ENCODE assay signal across 9 cellular contexts in genomic region chr12:75635606-75636444, GRCh38.
DNase-seq lines count a peak whose midpoint lies in the region; ATAC-seq, FAIRE-seq and TF ChIP-seq lines count a peak whose summit lies in the region.
"Had no signal": no experiment of that assay in that cellular context is flagged by ENCODE, and none has a peak within 500 bp of the region (broad histone marks: within the 10 kb centered on the region; RNA-seq: fewer than 3 reads in every experiment).

No MANE protein-coding gene starts in this region.

- peak overlapping the region; percentile 14; the same call in 1 of the 2 replicates for H3K4me2 ChIP-seq in HepG2 (ENCODE audit: low read depth, low read length)
- H3K4me2 ChIP-seq in IMR-90 (ENCODE audit: low read depth, low read length), result peak overlapping the region; percentile 58; the same call in 1 of the 2 replicates
- H3K4me2 ChIP-seq in K562 (ENCODE audit: insufficient read depth, low read length), result no peak overlapping the region

- TF ChIP-seq CTCF in HepG2 (CRISPR knock-in tag; IDR thresholded peaks at IDR 0.05) (no peak), right lobe of liver (IDR thresholded peaks at IDR 0.05) (no peak), IMR-90 (conservative IDR thresholded peaks at IDR 0.05; ENCODE audit: low read depth, low read length) (no peak), K562 (IDR thresholded peaks at IDR 0.05 in 2 of 3, conservative IDR thresholded peaks at IDR 0.05 in 1 of 3; ENCODE audit: insufficient read depth in 2 of 3, low read depth in 1 of 3, low read length in 3 of 3) (no peak), spleen (IDR thresholded peaks at IDR 0.05 in 8 of 11, conservative IDR thresholded peaks at IDR 0.05 in 3 of 11) (no peak)

- no peak overlapping the region for H3K4me3 Mint-ChIP-seq in stimulated activated naive B cell treated with anti-CD40 and anti-IgM and Interleukin-4, amounts not matched to agents 10 μg/mL and 1 μg/mL and 100 μg/mL, for 72 hours

- peak overlapping the region; percentile 41; the same call in 1 of the 2 replicates for H3K14ac ChIP-seq in IMR-90 (replicated peaks; ENCODE audit: low read depth, low read length)

- no peaks in the 10 kb centered on the region for H3K27me3 ChIP-seq in HepG2 (ENCODE audit: control insufficient read depth in 1 of 2, insufficient read depth in 2 of 2, low read length in 2 of 2)
- no peaks in the 10 kb centered on the region for H3K27me3 ChIP-seq in right lobe of liver
- no peaks in the 10 kb centered on the region for H3K27me3 ChIP-seq in IMR-90 (ENCODE audit: control insufficient read depth, insufficient read depth, low read length)
- no peaks in the 10 kb centered on the region for H3K27me3 ChIP-seq in K562 (ENCODE audit: control insufficient read depth in 2 of 2, insufficient read depth in 2 of 2, low read length in 2 of 2)
- no peaks in the 10 kb centered on the region for H3K27me3 ChIP-seq in spleen (replicated peaks in 1 of 7)

- BruUV-seq in HepG2 (replicated peaks; lab: Mats Ljungman, UMichigan) (no TSS peak), IMR-90 (replicated peaks; lab: Mats Ljungman, UMichigan) (no TSS peak), K562 (replicated peaks; lab: Mats Ljungman, UMichigan) (no TSS peak)

- no peaks in the 10 kb centered on the region for H4K20me1 ChIP-seq in HepG2 (ENCODE audit: insufficient read depth, low read length)
- no peaks in the 10 kb centered on the region for H4K20me1 ChIP-seq in IMR-90 (ENCODE audit: insufficient read depth, low read length)
- H4K20me1 ChIP-seq in K562 (replicated peaks; ENCODE audit: control insufficient read depth, insufficient read depth, low read length), result no peaks in the 10 kb centered on the region

- H3K79me2 ChIP-seq in HepG2 (ENCODE audit: insufficient read depth, low read length) (no peaks in the 10 kb centered on the region), K562 (ENCODE audit: control insufficient read depth, insufficient read depth, low read length) (no peaks in the 10 kb centered on the region)

- H3K4me1 ChIP-seq in HepG2 (ENCODE audit: insufficient read depth, low read length) (peaks cover 57% of the 10 kb centered on the region), right lobe of liver (no peaks in the 10 kb centered on the region), IMR-90 (ENCODE audit: control insufficient read depth, insufficient read depth, low read length) (peaks cover 4% of the 10 kb centered on the region), K562 (replicated peaks in 1 of 2; ENCODE audit: control insufficient read depth in 2 of 2, insufficient read depth in 2 of 2, low read length in 2 of 2) (peaks cover 0 to 14% of the 10 kb centered on the region in 2 experiments; a peak in 3 of 5 replicates), spleen (peaks cover 0 to 5% (median under 1%) of the 10 kb centered on the region in 6 donors)

- in situ Hi-C loops in HepG2 (cut with HindIII; ENCODE audit: extremely low pct_ligation_motif_present, low pct_unique_long_range_greater_than_20kb), result no loop called here
- in situ Hi-C loops in IMR-90 (cut with MboI; ENCODE audit: low sequenced_read_pairs), result no loop called here
- in situ Hi-C loops in K562 (cut with MboI), result no loop called here

- H3K9me3 ChIP-seq in HepG2 (ENCODE audit: low read length), result no peaks in the 10 kb centered on the region
- H3K9me3 ChIP-seq in right lobe of liver, result no peaks in the 10 kb centered on the region
- H3K9me3 ChIP-seq in IMR-90 (ENCODE audit: control insufficient read depth, insufficient read depth, low read length), result no peaks in the 10 kb centered on the region
- no peaks in the 10 kb centered on the region for H3K9me3 ChIP-seq in K562 (replicated peaks; ENCODE audit: control insufficient read depth, insufficient read depth, low read depth, low read length)
- H3K9me3 ChIP-seq in spleen, result no peaks in the 10 kb centered on the region

- CTCF ChIA-PET in HepG2 (lab: Yijun Ruan, JAX; ENCODE audit: low intra/inter-chr PET ratio, low total read pairs) (no interaction called here), IMR-90 (lab: Yijun Ruan, JAX) (no interaction called here), K562 (lab: Yijun Ruan, JAX; ENCODE audit: low intra/inter-chr PET ratio) (no interaction called here)

- peak overlapping the region; percentile 86 for H2BK20ac ChIP-seq in IMR-90 (ENCODE audit: low read depth, low read length)

- H3K27ac ChIP-seq in HepG2 (ENCODE audit: extremely low read length, insufficient read depth, low read length), result peak overlapping the region; percentile 66
- no peak overlapping the region for H3K27ac ChIP-seq in right lobe of liver
- peak overlapping the region; percentile 18; the same call in 1 of the 2 replicates for H3K27ac ChIP-seq in IMR-90 (ENCODE audit: insufficient read depth, low read length)
- no peak overlapping the region for H3K27ac ChIP-seq in K562 (ENCODE audit: extremely low read depth, low read depth, low read length)
- no peak overlapping the region for H3K27ac ChIP-seq in spleen

- dilution Hi-C loops in IMR-90 (cut with HindIII; ENCODE audit: low sequenced_read_pairs, unreplicated experiment), result no loop called here

- TF ChIP-seq EP300 in HepG2 (IDR thresholded peaks at IDR 0.05; ENCODE audit: low read depth in 2 of 2, low read length in 2 of 2) (peak; percentile 80 to 98), HepG2 (CRISPR knock-in tag; IDR thresholded peaks at IDR 0.05; ENCODE audit: borderline replicate concordance) (peak; percentile 96), K562 (IDR thresholded peaks at IDR 0.05; ENCODE audit: low read length) (no peak)

- no peaks in the 10 kb centered on the region for H3K36me3 Mint-ChIP-seq in stimulated activated naive B cell treated with anti-CD40 and anti-IgM and Interleukin-4, amounts not matched to agents 10 μg/mL and 1 μg/mL and 100 μg/mL, for 72 hours

- peak overlapping the region; percentile 71 for H3K18ac ChIP-seq in IMR-90 (ENCODE audit: low read depth, low read length)

- no peak for TF ChIP-seq POLR2A in HepG2 (IDR thresholded peaks at IDR 0.05; ENCODE audit: insufficient read depth in 1 of 2, low read depth in 2 of 2, low read length in 2 of 2)
- TF ChIP-seq POLR2A in right lobe of liver (IDR thresholded peaks at IDR 0.05), result no peak
- no peak for TF ChIP-seq POLR2A in IMR-90 (IDR thresholded peaks at IDR 0.05; ENCODE audit: low read depth, low read length)
- TF ChIP-seq POLR2A in K562 (conservative IDR thresholded peaks at IDR 0.05), result no peak
- TF ChIP-seq POLR2A in spleen (IDR thresholded peaks at IDR 0.05), result no peak

- H3K9ac ChIP-seq in HepG2 (ENCODE audit: insufficient read depth, low read depth, low read length), result peak overlapping the region; percentile 4; the same call in 1 of the 2 replicates
- H3K9ac ChIP-seq in IMR-90 (ENCODE audit: low read depth, low read length), result no peak overlapping the region
- no peak overlapping the region for H3K9ac ChIP-seq in K562 (ENCODE audit: insufficient read depth in 1 of 2, low read depth in 2 of 2, low read length in 2 of 2)

- no peak overlapping the region for H2AK9ac ChIP-seq in IMR-90 (replicated peaks; ENCODE audit: low read depth, low read length, poor library complexity)

- no peak overlapping the region for H3K56ac ChIP-seq in IMR-90 (ENCODE audit: extremely low read depth, insufficient read depth, low read length)

- FAIRE-seq in HepG2 (lab: Jason Lieb, UNC) (peak; percentile 66), K562 (lab: Jason Lieb, UNC) (peak; percentile 68)

- peak overlapping the region; percentile 42; the same call in 1 of the 2 replicates for H4K91ac ChIP-seq in IMR-90 (ENCODE audit: insufficient read depth, low read depth, low read length)

- intact Hi-C loops in HepG2 (cut with micrococcal nuclease; ENCODE audit: unreplicated experiment) (loop anchor here (1.0 to 5.0 kb wide), 2 partner anchors 30 to 76 kb away; no protein-coding TSS in a partner anchor), right lobe of liver (cut with DNase I) (no loop called here), IMR-90 (cut with micrococcal nuclease) (no loop called here), K562 (cut with micrococcal nuclease) (no loop called here), spleen (cut with DNase I; ENCODE audit: low total_unique reads) (no loop called here)

- H3K9me1 ChIP-seq in IMR-90 (ENCODE audit: insufficient read depth, low read length) (peaks cover 2% of the 10 kb centered on the region; the same call in 1 of the 2 replicates), K562 (ENCODE audit: control insufficient read depth, insufficient read depth, low read length) (no peaks in the 10 kb centered on the region)

- H3K27me3 Mint-ChIP-seq in stimulated activated naive B cell treated with anti-CD40 and anti-IgM and Interleukin-4, amounts not matched to agents 10 μg/mL and 1 μg/mL and 100 μg/mL, for 72 hours, result peaks cover 0 to 11% of the 10 kb centered on the region in 2 donors

- H3K27ac Mint-ChIP-seq in stimulated activated naive B cell treated with anti-CD40 and anti-IgM and Interleukin-4, amounts not matched to agents 10 μg/mL and 1 μg/mL and 100 μg/mL, for 72 hours, result no peak overlapping the region

- DNase-seq in HepG2 (ENCODE audit: low spot score) (peak; percentile 97), right lobe of liver (no peak), IMR-90 (peak; percentile 97), K562 (ENCODE audit: extremely low read depth in 1 of 4, low spot score in 3 of 4) (peak in 2 of 4 experiments; percentile 28 to 41), spleen (no peak), NCI-H2227 treated with DMSO at 0.1 percent for 48 hours (lab: John Stamatoyannopoulos, UW) (no peak)
- DNase-seq in stimulated activated naive B cell treated with anti-CD40 and anti-IgM and Interleukin-4, amounts not matched to agents 10 μg/mL and 1 μg/mL and 100 μg/mL, for 72 hours, result no peak

- no peaks in the 10 kb centered on the region for H3K79me1 ChIP-seq in IMR-90 (ENCODE audit: low read depth in 1 of 2, low read length in 2 of 2)

- H3K9me3 Mint-ChIP-seq in stimulated activated naive B cell treated with anti-CD40 and anti-IgM and Interleukin-4, amounts not matched to agents 10 μg/mL and 1 μg/mL and 100 μg/mL, for 72 hours, result peaks cover 0 to 2% of the 10 kb centered on the region in 2 donors

- peak overlapping the region; percentile 83; the same call in 1 of the 2 replicates for H4K5ac ChIP-seq in IMR-90 (ENCODE audit: low read depth, low read length)

- H3K36me3 ChIP-seq in HepG2 (replicated peaks in 1 of 2; ENCODE audit: control insufficient read depth in 1 of 2, insufficient read depth in 2 of 2, low read length in 2 of 2), result no peaks in the 10 kb centered on the region
- no peaks in the 10 kb centered on the region for H3K36me3 ChIP-seq in right lobe of liver
- no peaks in the 10 kb centered on the region for H3K36me3 ChIP-seq in IMR-90 (ENCODE audit: control insufficient read depth, insufficient read depth, low read length)
- H3K36me3 ChIP-seq in K562 (ENCODE audit: control insufficient read depth, insufficient read depth, low read length), result no peaks in the 10 kb centered on the region
- no peaks in the 10 kb centered on the region for H3K36me3 ChIP-seq in spleen

- peak overlapping the region; percentile 49; the same call in 2 of the 3 replicates for H2BK15ac ChIP-seq in IMR-90 (ENCODE audit: low read depth, low read length)

- ATAC-seq in HepG2 (peak; percentile 98), right lobe of liver (no peak), IMR-90 (ENCODE audit: low read depth) (peak; percentile 97), K562 (peak; percentile 73), HG03457 (IDR thresholded peaks at IDR 0.05; ENCODE audit: unreplicated experiment) (no peak)
- ATAC-seq in stimulated activated naive B cell treated with anti-CD40 and anti-IgM and Interleukin-4, amounts not matched to agents 10 μg/mL and 1 μg/mL and 100 μg/mL, for 72 hours (replicated peaks), result peak; percentile 65 to 80

- TF ChIP-seq RAD21 in HepG2 (CRISPR knock-in tag; IDR thresholded peaks at IDR 0.05) (no peak), IMR-90 (IDR thresholded peaks at IDR 0.05; ENCODE audit: low read length) (no peak; the same call in 1 of the 2 replicates), K562 (CRISPR knock-in tag; conservative IDR thresholded peaks at IDR 0.05 in 1 of 2, IDR thresholded peaks at IDR 0.05 in 1 of 2) (no peak)

- peak overlapping the region; percentile 26; the same call in 1 of the 2 replicates for H3K23ac ChIP-seq in IMR-90 (ENCODE audit: low read depth, low read length)

- H3K4me3 ChIP-seq in HepG2 (replicated peaks in 1 of 3; ENCODE audit: insufficient read depth in 1 of 3, low read depth in 2 of 3, low read length in 3 of 3) (no peak overlapping the region), right lobe of liver (no peak overlapping the region), IMR-90 (ENCODE audit: insufficient read depth, low read depth, low read length) (no peak overlapping the region), K562 (no peak overlapping the region), spleen (no peak overlapping the region)
- H3K4me3 ChIP-seq: lung had no signal

- 18% methylated on average over 6 of the region's 6 CpGs for WGBS in HepG2 (ENCODE audit: low lambda C conversion rate)
- WGBS in right lobe of liver (ENCODE audit: insufficient coverage, low coverage, low lambda C conversion rate, missing lambda C conversion rate), result 69% methylated on average over 6 of the region's 6 CpGs
- no CpG with 5 or more reads among the region's 6 CpGs for WGBS in IMR-90 (ENCODE audit: extremely low coverage in 2 of 2, insufficient read length in 1 of 2), 2 experiments
- WGBS in K562 (ENCODE audit: insufficient coverage, low coverage, missing lambda C conversion rate), result 19% methylated on average over 6 of the region's 6 CpGs
- 56 to 69% (median 65%) methylated on average over 6 of the region's 6 CpGs for WGBS in spleen, 5 donors

- H3K4me1 Mint-ChIP-seq in stimulated activated naive B cell treated with anti-CD40 and anti-IgM and Interleukin-4, amounts not matched to agents 10 μg/mL and 1 μg/mL and 100 μg/mL, for 72 hours, result peaks cover 0 to 4% of the 10 kb centered on the region in 2 donors

- no peak overlapping the region for H2AFZ ChIP-seq in HepG2 (ENCODE audit: low read length)
- H2AFZ ChIP-seq in IMR-90 (replicated peaks; ENCODE audit: low read length, poor library complexity), result no peak overlapping the region
- H2AFZ ChIP-seq in K562 (ENCODE audit: low read depth, low read length), result peak overlapping the region; percentile 37

- 0 out of 2 replicates have a peak overlapping the region, but pooled peaks have one; percentile 46 for H2AK5ac ChIP-seq in IMR-90 (ENCODE audit: low read depth, low read length)

- peak overlapping the region; percentile 19 to 73; a peak in 3 of 4 replicates for H4K8ac ChIP-seq in IMR-90 (ENCODE audit: low read depth in 2 of 2, low read length in 2 of 2)

- H3K4ac ChIP-seq in IMR-90 (ENCODE audit: low read depth, low read length), result peak overlapping the region; percentile 66

- H2BK5ac ChIP-seq in IMR-90 (ENCODE audit: low read depth, low read length, poor library complexity, severe bottlenecking), result peak overlapping the region; percentile 85

- peak overlapping the region; percentile 77 for H2BK120ac ChIP-seq in IMR-90 (ENCODE audit: low read depth, low read length)

- POLR2A ChIA-PET in HepG2 (lab: Yijun Ruan, JAX) (interaction anchor here (1.0 to 1.7 kb wide), 4 partner anchors 12 to 396 kb away, joined by 3 to 10 read pairs (median 6); partner anchors contain the start of gene PHLDA1), IMR-90 (lab: Charles Lee; ENCODE audit: unreplicated experiment) (no interaction called here), K562 (lab: Yijun Ruan, JAX) (no interaction called here)

Comparison
In these comparisons a context has a peak if more than half of its experiments do, and no peak if none do; other contexts are left out.
1. ATAC-seq: peak in HepG2 (single experiment), IMR-90 (single experiment), K562 (single experiment) and stimulated activated naive B cell treated with anti-CD40 and anti-IgM and Interleukin-4, amounts not matched to agents 10 μg/mL and 1 μg/mL and 100 μg/mL, for 72 hours (2 of 2); none in right lobe of liver (0 of 4) and HG03457 (single experiment).
2. DNase-seq: peak in HepG2 (single experiment) and IMR-90 (single experiment); none in right lobe of liver (0 of 3), stimulated activated naive B cell treated with anti-CD40 and anti-IgM and Interleukin-4, amounts not matched to agents 10 μg/mL and 1 μg/mL and 100 μg/mL, for 72 hours (single experiment), spleen (single experiment) and NCI-H2227 treated with DMSO at 0.1 percent for 48 hours (single experiment).
3. H3K27ac ChIP-seq: peak in HepG2 (single experiment) and IMR-90 (single experiment); none in right lobe of liver (0 of 3), K562 (single experiment) and spleen (0 of 8).
4. Of the 241 proteins assayed by ChIP-seq in both HepG2 and K562: peak only in HepG2: AFF4, ARID3A, ATF1, ATF2, ATF3, BCL6 and 55 more; only in K562: GABPB1, MEIS2 and ZNF589; in both: FOSL1 and TCF7; in neither: 161; mixed calls (peak in some experiments, not most) for 14.